ENCODE assay signal across 9 cellular contexts in the genomic region with DNA sequence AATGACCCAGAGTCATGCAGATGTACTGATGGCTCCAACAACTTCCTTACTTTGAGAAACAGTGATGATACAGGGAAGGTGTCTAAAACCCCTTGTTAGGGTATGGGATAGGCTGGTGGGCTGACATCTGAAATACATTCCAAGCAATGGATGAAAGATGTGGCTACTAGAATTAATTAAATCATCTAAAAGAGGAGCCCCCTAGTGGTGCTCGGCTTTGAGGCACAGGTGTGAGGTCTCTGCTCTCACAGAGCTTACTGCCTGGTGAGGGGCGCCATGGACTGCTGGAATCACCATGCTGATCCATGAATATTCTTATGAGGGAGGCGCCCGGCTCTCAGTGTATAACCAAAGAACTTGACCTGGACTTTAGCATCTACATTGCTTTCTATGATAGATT. TPM values are rescaled to one million over a fixed set of nuclear protein-coding genes. Genes with fewer than 3 reads are reported as not detected.
DNase-seq lines count a peak whose midpoint lies in the region; ATAC-seq, FAIRE-seq and TF ChIP-seq lines count a peak whose summit lies in the region.
"Had no signal": no experiment of that assay in that cellular context is flagged by ENCODE, and none has a peak within 500 bp of the region (broad histone marks: within the 10 kb centered on the region; RNA-seq: fewer than 3 reads in every experiment).

No MANE protein-coding gene starts in this region.

- H3K9ac ChIP-seq in OCI-LY3 (ENCODE audit: low read length): no peak overlapping the region
- no peak overlapping the region for H3K9ac ChIP-seq in endodermal cell (ENCODE audit: extremely low read depth, low read length, poor library complexity, severe bottlenecking)

- no peak overlapping the region for H3K4me2 ChIP-seq in OCI-LY3 (ENCODE audit: low read length)

- H3K4me1 ChIP-seq in OCI-LY3 (ENCODE audit: low read length): no peaks in the 10 kb centered on the region
- H3K4me1 ChIP-seq in endodermal cell (ENCODE audit: control insufficient read depth, insufficient read depth, low read length): no peaks in the 10 kb centered on the region

- H3K27ac Mint-ChIP-seq in activated CD8-positive, alpha-beta memory T cell treated with anti-CD3 and anti-CD28 coated beads, Interleukin-2, amount 10 ng/mL, durations not matched to agents 7 days and 5 days: no peak overlapping the region
- H3K27ac Mint-ChIP-seq in endodermal cell: no peak overlapping the region

- WGBS in endodermal cell (ENCODE audit: insufficient coverage in 1 of 2, insufficient read length in 1 of 2), 2 experiments: 71 to 73% methylated on average over 4 of the region's 4 CpGs

- peaks cover 7% of the 10 kb centered on the region for H3K27me3 Mint-ChIP-seq in activated CD8-positive, alpha-beta memory T cell treated with anti-CD3 and anti-CD28 coated beads, Interleukin-2, amount 10 ng/mL, durations not matched to agents 7 days and 5 days
- H3K27me3 Mint-ChIP-seq in endodermal cell (ENCODE audit: insufficient read depth): no peaks in the 10 kb centered on the region

- DNase-seq in activated CD8-positive, alpha-beta memory T cell treated with anti-CD3 and anti-CD28 coated beads, Interleukin-2, amount 10 ng/mL, durations not matched to agents 7 days and 5 days: peak; percentile 44
- no peak for DNase-seq in activated CD8-positive, alpha-beta memory T cell treated with anti-CD3 and anti-CD28 coated beads, Interleukin-2, amount 50 U/mL, for 4 hours
- peak; percentile 82 for DNase-seq in endodermal cell
- DNase-seq in stimulated activated CD8-positive, alpha-beta memory T cell treated with anti-CD3 and anti-CD28 coated beads, Interleukin-4, amount 100 ng/mL, for 48 hours: peak; percentile 55
- DNase-seq in GM19239 (ENCODE audit: insufficient read length, low spot score): no peak
- no peak for DNase-seq in activated CD4-positive, CD25-positive, alpha-beta regulatory T cell treated with anti-CD3 and anti-CD28 coated beads, Interleukin-2, amount 50 U/mL, for 72 hours
- DNase-seq in AG08395 (ENCODE audit: low spot score): no peak

- no peak for ATAC-seq in activated CD8-positive, alpha-beta memory T cell treated with anti-CD3 and anti-CD28 coated beads, Interleukin-2, amount 10 ng/mL, durations not matched to agents 7 days and 5 days
- ATAC-seq: left colon had no signal

- H3K9me3 ChIP-seq in OCI-LY3 (ENCODE audit: insufficient read depth, low read length): no peaks in the 10 kb centered on the region
- no peaks in the 10 kb centered on the region for H3K9me3 ChIP-seq in endodermal cell (ENCODE audit: control insufficient read depth, low read length)

- H3K79me2 ChIP-seq in OCI-LY3 (ENCODE audit: low read length): no peaks in the 10 kb centered on the region

- TF ChIP-seq CTCF in OCI-LY3 (IDR thresholded peaks at IDR 0.05; ENCODE audit: low read depth, low read length) (peak; percentile 72), endodermal cell (conservative IDR thresholded peaks at IDR 0.05) (peak; percentile 83)

- H3K36me3 ChIP-seq in OCI-LY3 (replicated peaks; ENCODE audit: low read depth, low read length) (no peaks in the 10 kb centered on the region), endodermal cell (ENCODE audit: control insufficient read depth, insufficient read depth, low read length) (no peaks in the 10 kb centered on the region)

- no peaks in the 10 kb centered on the region for H4K20me1 ChIP-seq in OCI-LY3 (ENCODE audit: insufficient read depth, low read length)

- no peak overlapping the region for H3K4me3 ChIP-seq in OCI-LY3 (ENCODE audit: low read length)
- no peak overlapping the region for H3K4me3 ChIP-seq in endodermal cell (ENCODE audit: low read length)

- H3K27me3 ChIP-seq in OCI-LY3 (ENCODE audit: low read depth, low read length) (0 out of 2 replicates have a peak, but pooled peaks cover 3% of the 10 kb centered on the region), endodermal cell (ENCODE audit: control insufficient read depth, insufficient read depth, low read length, poor library complexity, severe bottlenecking) (no peaks in the 10 kb centered on the region)

- no peaks in the 10 kb centered on the region for H3K9me3 Mint-ChIP-seq in activated CD8-positive, alpha-beta memory T cell treated with anti-CD3 and anti-CD28 coated beads, Interleukin-2, amount 10 ng/mL, durations not matched to agents 7 days and 5 days (ENCODE audit: low read depth)
- H3K9me3 Mint-ChIP-seq in endodermal cell: no peaks in the 10 kb centered on the region

- H3K4me3 Mint-ChIP-seq in activated CD8-positive, alpha-beta memory T cell treated with anti-CD3 and anti-CD28 coated beads, Interleukin-2, amount 10 ng/mL, durations not matched to agents 7 days and 5 days: no peak overlapping the region
- no peak overlapping the region for H3K4me3 Mint-ChIP-seq in endodermal cell

- H3K36me3 Mint-ChIP-seq in activated CD8-positive, alpha-beta memory T cell treated with anti-CD3 and anti-CD28 coated beads, Interleukin-2, amount 10 ng/mL, durations not matched to agents 7 days and 5 days: no peaks in the 10 kb centered on the region
- no peaks in the 10 kb centered on the region for H3K36me3 Mint-ChIP-seq in endodermal cell (ENCODE audit: low read depth)

- H3K4me1 Mint-ChIP-seq in activated CD8-positive, alpha-beta memory T cell treated with anti-CD3 and anti-CD28 coated beads, Interleukin-2, amount 10 ng/mL, durations not matched to agents 7 days and 5 days: no peaks in the 10 kb centered on the region
- H3K4me1 Mint-ChIP-seq in endodermal cell: no peaks in the 10 kb centered on the region

- no peak overlapping the region for H2AFZ ChIP-seq in OCI-LY3 (ENCODE audit: low read depth, low read length)

- CTCF ChIA-PET in activated CD8-positive, alpha-beta memory T cell treated with anti-CD3 and anti-CD28 coated beads, Interleukin-2, amount 10 ng/mL, durations not matched to agents 7 days and 5 days (lab: Charles Lee): interaction anchor here (0.6 to 4.2 kb wide), 13 partner anchors 9 to 417 kb away, joined by 3 to 15 read pairs (median 3); a partner anchor contains a TSS

- H3K27ac ChIP-seq in OCI-LY3 (ENCODE audit: low read length) (no peak overlapping the region), endodermal cell (ENCODE audit: low read depth, low read length) (no peak overlapping the region)

- FAIRE-seq in GM19239 (lab: Jason Lieb, UNC): no peak

RNA-seq across cellular contexts. Expression of a gene that starts 48.5 kb away (rescaled TPM):
- 1 to 10 TPM in 1 of 2 experiments, under 1 TPM in 1; 0.53 to 4.7 TPM for total RNA-seq in activated CD8-positive, alpha-beta memory T cell treated with anti-CD3 and anti-CD28 coated beads, Interleukin-2, amount 10 ng/mL, durations not matched to agents 7 days and 5 days
- total RNA-seq in endodermal cell: 10 to 100 TPM; 13.5 to 14.2 TPM
- 23.3 TPM for polyA plus RNA-seq in endodermal cell (2013, experiment 1 of 2)
- polyA plus RNA-seq in endodermal cell (2013, experiment 2 of 2): 22.1 TPM

Comparison
In these comparisons a context has a peak if more than half of its experiments do, and no peak if none do; other contexts are left out.
1. DNase-seq: peak in activated CD8-positive, alpha-beta memory T cell treated with anti-CD3 and anti-CD28 coated beads, Interleukin-2, amount 10 ng/mL, durations not matched to agents 7 days and 5 days (single experiment), endodermal cell (single experiment) and stimulated activated CD8-positive, alpha-beta memory T cell treated with anti-CD3 and anti-CD28 coated beads, Interleukin-4, amount 100 ng/mL, for 48 hours (single experiment); none in activated CD8-positive, alpha-beta memory T cell treated with anti-CD3 and anti-CD28 coated beads, Interleukin-2, amount 50 U/mL, for 4 hours (single experiment), GM19239 (single experiment), activated CD4-positive, CD25-positive, alpha-beta regulatory T cell treated with anti-CD3 and anti-CD28 coated beads, Interleukin-2, amount 50 U/mL, for 72 hours (single experiment) and AG08395 (single experiment).